ENCODE assay signal across 18 cellular contexts in the genomic region with DNA sequence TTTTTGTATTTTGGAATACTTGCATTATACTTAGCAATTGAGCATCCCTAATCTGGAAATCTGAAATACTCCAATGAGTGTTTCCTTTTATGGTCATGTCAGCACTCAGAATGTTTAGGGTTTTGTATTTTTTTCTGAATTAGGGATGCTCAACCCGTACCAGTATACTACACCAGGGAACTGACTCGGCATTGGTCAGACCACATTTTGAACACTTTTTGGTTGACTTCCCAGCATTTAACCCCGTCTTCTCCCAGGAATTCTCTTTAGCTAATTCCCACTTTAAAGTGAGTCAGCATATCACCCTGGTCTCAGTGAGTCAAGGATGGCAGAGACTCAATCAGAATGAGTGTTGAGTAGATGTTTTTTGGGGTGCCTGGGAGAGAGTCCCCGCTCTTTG.
A peak's percentile ranks its signal among the peaks of the same experiment; 100 is the strongest.
DNase-seq lines count a peak whose midpoint lies in the region; ATAC-seq and TF ChIP-seq lines count a peak whose summit lies in the region.
"Had no signal": no experiment of that assay in that cellular context is flagged by ENCODE, and none has a peak within 500 bp of the region (broad histone marks: within the 10 kb centered on the region; RNA-seq: fewer than 3 reads in every experiment).

No MANE protein-coding gene starts in this region.

- H3K27ac Mint-ChIP-seq in Caco-2 (ENCODE audit: unreplicated experiment) (peak overlapping the region; percentile 67), chondrocyte (ENCODE audit: unreplicated experiment) (peak overlapping the region; percentile 81)
- H3K27ac Mint-ChIP-seq: activated CD4-positive, alpha-beta T cell treated with anti-CD3 and anti-CD28 coated beads for 36 hours; naive thymus-derived CD4-positive, alpha-beta T cell had no signal

- POLR2A ChIA-PET in Caco-2 (lab: Charles Lee) = no interaction called here

- no peak for TF ChIP-seq CTCF in Caco-2 (IDR thresholded peaks at IDR 0.05; ENCODE audit: insufficient read depth in 1 of 2, low read depth in 1 of 2, low read length in 1 of 2, severe bottlenecking in 1 of 2, unreplicated experiment in 1 of 2)
- TF ChIP-seq CTCF in chondrocyte (IDR thresholded peaks at IDR 0.05) = no peak

- intact Hi-C loops in Caco-2 (cut with micrococcal nuclease; ENCODE audit: unreplicated experiment) = no loop called here
- intact Hi-C loops in Right ventricle myocardium superior (cut with DNase I) = no loop called here

- no peaks in the 10 kb centered on the region for H3K9me3 ChIP-seq in Caco-2
- H3K9me3 ChIP-seq in effector memory CD4-positive, alpha-beta T cell (ENCODE audit: control insufficient read depth, low read length) = no peaks in the 10 kb centered on the region
- H3K9me3 ChIP-seq: SJSA1, spleen had no signal

- H3K27me3 Mint-ChIP-seq in Caco-2 (ENCODE audit: insufficient read depth, unreplicated experiment) = no peaks in the 10 kb centered on the region
- no peaks in the 10 kb centered on the region for H3K27me3 Mint-ChIP-seq in chondrocyte (ENCODE audit: low read depth)
- H3K27me3 Mint-ChIP-seq: activated CD4-positive, alpha-beta T cell treated with anti-CD3 and anti-CD28 coated beads for 36 hours had no signal

- CTCF ChIA-PET in Caco-2 (lab: Charles Lee) = no interaction called here

- H3K36me3 Mint-ChIP-seq in Caco-2 (ENCODE audit: insufficient read depth, unreplicated experiment) = peaks cover 5% of the 10 kb centered on the region
- H3K36me3 Mint-ChIP-seq in chondrocyte (ENCODE audit: low read depth) = no peaks in the 10 kb centered on the region
- H3K36me3 Mint-ChIP-seq: naive thymus-derived CD4-positive, alpha-beta T cell had no signal

- no TSS peak for BruUV-seq in Caco-2 (replicated peaks; lab: Mats Ljungman, UMichigan)

- peaks cover 21% of the 10 kb centered on the region for H3K4me1 ChIP-seq in Caco-2
- H3K4me1 ChIP-seq in effector memory CD4-positive, alpha-beta T cell (ENCODE audit: control insufficient read depth, insufficient read depth, low read length, poor library complexity, severe bottlenecking) = no peaks in the 10 kb centered on the region

- H3K4me1 Mint-ChIP-seq in Caco-2 (ENCODE audit: low read depth, unreplicated experiment) (peaks cover 13% of the 10 kb centered on the region), chondrocyte (ENCODE audit: low read depth) (peaks cover 79% of the 10 kb centered on the region)

- no peak for DNase-seq in Caco-2
- peak; percentile 81 for DNase-seq in M059J (ENCODE audit: low read depth)
- no peak for DNase-seq in chondrocyte (ENCODE audit: low spot score)
- peak; percentile 15 for DNase-seq in myocyte (ENCODE audit: low read depth)
- no peak for DNase-seq in Right ventricle myocardium superior
- DNase-seq in SHP77 (lab: John Stamatoyannopoulos, UW) = no peak
- no peak for DNase-seq in effector memory CD4-positive, alpha-beta T cell
- DNase-seq in NCI-H446 (lab: John Stamatoyannopoulos, UW) = no peak
- DNase-seq: activated CD4-positive, alpha-beta T cell treated with anti-CD3 and anti-CD28 coated beads for 36 hours; activated effector memory CD4-positive, alpha-beta T cell treated with anti-CD3 and anti-CD28 coated beads, Interleukin-2, amount 50 U/mL, for 16 hours; effector CD8-positive, alpha-beta T cell; HCEC 1CT; naive thymus-derived CD4-positive, alpha-beta T cell; NCI-H146; spleen; stimulated activated naive CD8-positive, alpha-beta T cell treated with anti-CD3 and anti-CD28 coated beads, Interleukin-15, Interleukin-2, amounts not matched to agents 100 U/mL and 50 U/mL, for 24 hours had no signal

- H3K4me3 ChIP-seq in Caco-2 (ENCODE audit: low read depth, low read length) = no peak overlapping the region
- no peak overlapping the region for H3K4me3 ChIP-seq in effector memory CD4-positive, alpha-beta T cell (ENCODE audit: insufficient read depth, low read depth, low read length, poor library complexity, severe bottlenecking)
- H3K4me3 ChIP-seq: lung, SJSA1, spleen had no signal

- H3K9me3 Mint-ChIP-seq in Caco-2 (ENCODE audit: unreplicated experiment) (no peaks in the 10 kb centered on the region), chondrocyte (ENCODE audit: low read depth) (no peaks in the 10 kb centered on the region)
- H3K9me3 Mint-ChIP-seq: naive thymus-derived CD4-positive, alpha-beta T cell had no signal

- no peaks in the 10 kb centered on the region for H3K36me3 ChIP-seq in Caco-2 (ENCODE audit: control insufficient read depth, insufficient read depth, low read length)
- no peaks in the 10 kb centered on the region for H3K36me3 ChIP-seq in effector memory CD4-positive, alpha-beta T cell (ENCODE audit: control insufficient read depth, insufficient read depth, low read length)
- H3K36me3 ChIP-seq: SJSA1, spleen had no signal

- H3K27ac ChIP-seq in effector memory CD4-positive, alpha-beta T cell (ENCODE audit: insufficient read depth, low read length, poor library complexity, severe bottlenecking) = no peak overlapping the region
- H3K27ac ChIP-seq: SJSA1 had no signal

- H3K4me3 Mint-ChIP-seq in Caco-2 (ENCODE audit: unreplicated experiment) (no peak overlapping the region), chondrocyte (ENCODE audit: unreplicated experiment) (no peak overlapping the region)
- H3K4me3 Mint-ChIP-seq: activated CD4-positive, alpha-beta T cell treated with anti-CD3 and anti-CD28 coated beads for 36 hours; naive thymus-derived CD4-positive, alpha-beta T cell had no signal

- no peaks in the 10 kb centered on the region for H3K27me3 ChIP-seq in Caco-2 (replicated peaks; ENCODE audit: control insufficient read depth, insufficient read depth, low read length)
- no peaks in the 10 kb centered on the region for H3K27me3 ChIP-seq in effector memory CD4-positive, alpha-beta T cell (replicated peaks; ENCODE audit: control insufficient read depth, insufficient read depth, low read length, poor library complexity, severe bottlenecking)
- H3K27me3 ChIP-seq: SJSA1, spleen had no signal

- ATAC-seq in Right ventricle myocardium superior (ENCODE audit: poor library complexity) = no peak
- ATAC-seq: activated CD4-positive, alpha-beta T cell treated with anti-CD3 and anti-CD28 coated beads for 36 hours; naive thymus-derived CD4-positive, alpha-beta T cell; stimulated activated naive CD8-positive, alpha-beta T cell treated with anti-CD3 and anti-CD28 coated beads, Interleukin-15, Interleukin-2, amounts not matched to agents 100 U/mL and 50 U/mL, for 24 hours had no signal

Comparison
In these comparisons a context has a peak if more than half of its experiments do, and no peak if none do; other contexts are left out.
1. DNase-seq: peak in M059J (single experiment) and myocyte (single experiment); none in Caco-2 (0 of 2), chondrocyte (single experiment), Right ventricle myocardium superior (single experiment), SHP77 (0 of 2), effector memory CD4-positive, alpha-beta T cell (0 of 3) and NCI-H446 (0 of 2).